Comparison of ENCODE assay signal across 10 cellular contexts in genomic region chr18:1663879-1664705, GRCh38.
DNase-seq lines count a peak whose midpoint lies in the region; ATAC-seq and TF ChIP-seq lines count a peak whose summit lies in the region.
"Had no signal": no experiment of that assay in that cellular context is flagged by ENCODE, and none has a peak within 500 bp of the region (broad histone marks: within the 10 kb centered on the region; RNA-seq: fewer than 3 reads in every experiment).

No MANE protein-coding gene starts in this region.

- BruUV-seq in Caco-2 (replicated peaks; lab: Mats Ljungman, UMichigan): no TSS peak

- H3K27me3 ChIP-seq in Caco-2 (replicated peaks; ENCODE audit: control insufficient read depth, insufficient read depth, low read length): no peaks in the 10 kb centered on the region

- H3K4me1 ChIP-seq in Caco-2: no peaks in the 10 kb centered on the region

- no peaks in the 10 kb centered on the region for H3K36me3 Mint-ChIP-seq in Caco-2 (ENCODE audit: insufficient read depth, unreplicated experiment)
- H3K36me3 Mint-ChIP-seq: memory B cell, T-cell had no signal

- no peaks in the 10 kb centered on the region for H3K27me3 Mint-ChIP-seq in Caco-2 (ENCODE audit: insufficient read depth, unreplicated experiment)
- H3K27me3 Mint-ChIP-seq: memory B cell, T-cell had no signal

- no peak overlapping the region for H3K4me3 Mint-ChIP-seq in Caco-2 (ENCODE audit: unreplicated experiment)
- H3K4me3 Mint-ChIP-seq: memory B cell, T-cell had no signal

- POLR2A ChIA-PET in Caco-2 (lab: Charles Lee): no interaction called here

- CTCF ChIA-PET in Caco-2 (lab: Charles Lee): interaction anchor here (0.6 to 1.2 kb wide), 6 partner anchors 9 to 883 kb away, joined by 3 to 10 read pairs (median 3); no protein-coding TSS in a partner anchor

- intact Hi-C loops in Caco-2 (cut with micrococcal nuclease; ENCODE audit: unreplicated experiment): loop anchor here (1.0 to 10.0 kb wide), 4 partner anchors 78 to 881 kb away; no protein-coding TSS in a partner anchor
- intact Hi-C loops in sciatic nerve (cut with DNase I): no loop called here

- no peak overlapping the region for H3K4me3 ChIP-seq in Caco-2 (ENCODE audit: low read depth, low read length)

- peak; percentile 90 to 94 for TF ChIP-seq CTCF in Caco-2 (IDR thresholded peaks at IDR 0.05; ENCODE audit: insufficient read depth in 1 of 2, low read depth in 1 of 2, low read length in 1 of 2, severe bottlenecking in 1 of 2, unreplicated experiment in 1 of 2)

- peak; percentile 59 for ATAC-seq in GM18858 (IDR thresholded peaks at IDR 0.05; ENCODE audit: unreplicated experiment)
- ATAC-seq in HG03565 (IDR thresholded peaks at IDR 0.05; ENCODE audit: unreplicated experiment): peak; percentile 66
- ATAC-seq in sciatic nerve: no peak
- ATAC-seq: T-cell had no signal

- DNase-seq in Caco-2 (peak; percentile 58 to 78), SW480 (ENCODE audit: low spot score) (peak; percentile 42), germinal center (ENCODE audit: low spot score) (peak; percentile 1), sciatic nerve (ENCODE audit: low spot score) (peak; percentile 75), epidermal melanocyte (ENCODE audit: insufficient read length, low spot score) (no peak), T-helper 9 cell (no peak)

- H3K36me3 ChIP-seq in Caco-2 (ENCODE audit: control insufficient read depth, insufficient read depth, low read length): no peaks in the 10 kb centered on the region

- H3K4me1 Mint-ChIP-seq in Caco-2 (ENCODE audit: low read depth, unreplicated experiment): no peaks in the 10 kb centered on the region
- H3K4me1 Mint-ChIP-seq: memory B cell, T-cell had no signal

- no peaks in the 10 kb centered on the region for H3K9me3 Mint-ChIP-seq in Caco-2 (ENCODE audit: unreplicated experiment)

- no peaks in the 10 kb centered on the region for H3K9me3 ChIP-seq in Caco-2

- H3K27ac Mint-ChIP-seq in Caco-2 (ENCODE audit: unreplicated experiment): no peak overlapping the region
- H3K27ac Mint-ChIP-seq: memory B cell, T-cell had no signal

Comparison
In these comparisons a context has a peak if more than half of its experiments do, and no peak if none do; other contexts are left out.
1. DNase-seq: peak in Caco-2 (2 of 2), SW480 (single experiment), germinal center (single experiment) and sciatic nerve (single experiment); none in epidermal melanocyte (single experiment) and T-helper 9 cell (single experiment).